In genomic region chr10:33161550-33162247, GRCh38 we compare ENCODE assay signal across 20 cellular contexts.
DNase-seq lines count a peak whose midpoint lies in the region; ATAC-seq, FAIRE-seq and TF ChIP-seq lines count a peak whose summit lies in the region.
"Had no signal": no experiment of that assay in that cellular context is flagged by ENCODE, and none has a peak within 500 bp of the region (broad histone marks: within the 10 kb centered on the region; RNA-seq: fewer than 3 reads in every experiment).

No MANE protein-coding gene starts in this region.

- no peaks in the 10 kb centered on the region for H3K9me3 ChIP-seq in right atrium auricular region
- no peaks in the 10 kb centered on the region for H3K9me3 ChIP-seq in HepG2 (ENCODE audit: low read length)
- H3K9me3 ChIP-seq: BLaER1 treated with 17β-estradiol and CSF1 and Interleukin-3, amounts not matched to agents 10 nM and 100 nM had no signal

- H4K20me1 ChIP-seq in HepG2 (ENCODE audit: insufficient read depth, low read length) = no peaks in the 10 kb centered on the region
- H4K20me1 ChIP-seq: BLaER1 treated with 17β-estradiol and CSF1 and Interleukin-3, amounts not matched to agents 10 nM and 100 nM had no signal

- peak; percentile 72 for FAIRE-seq in HepG2 (lab: Jason Lieb, UNC)
- FAIRE-seq: D721Med, G401.6, GM12891 had no signal

- H3K9me3 Mint-ChIP-seq in Calu3 (ENCODE audit: low read depth, unreplicated experiment) = no peaks in the 10 kb centered on the region
- H3K9me3 Mint-ChIP-seq: CD4-positive, alpha-beta T cell; CD8-positive, alpha-beta memory T cell had no signal

- DNase-seq in right atrium auricular region (ENCODE audit: low spot score) (peak; percentile 44), left cardiac atrium (no peak), Calu3 (no peak), HepG2 (ENCODE audit: low spot score) (peak; percentile 29), ureter (ENCODE audit: low spot score) (peak; percentile 26), T1000 (lab: John Stamatoyannopoulos, UW) (no peak), NCI-H1105 treated with DMSO at 0.1 percent for 48 hours (lab: John Stamatoyannopoulos, UW) (no peak)
- DNase-seq: ACHN; CD4-positive, alpha-beta T cell; CD8-positive, alpha-beta memory T cell; COR-L47; DMS79 treated with DMSO at 0.1 percent for 48 hours; GF-D8 had no signal

- H3K27ac ChIP-seq in right atrium auricular region (no peak overlapping the region), HepG2 (ENCODE audit: extremely low read length, insufficient read depth, low read length) (no peak overlapping the region)
- H3K27ac ChIP-seq: 22Rv1; BLaER1 treated with 17β-estradiol and CSF1 and Interleukin-3, amounts not matched to agents 10 nM and 100 nM; C4-2B had no signal

- CTCF ChIA-PET in Calu3 (lab: Charles Lee) = interaction anchor here (1.6 kb wide), 1 partner anchor 151 kb away, joined by 3 read pairs; no protein-coding TSS in a partner anchor
- CTCF ChIA-PET in HepG2 (lab: Yijun Ruan, JAX; ENCODE audit: low intra/inter-chr PET ratio, low total read pairs) = no interaction called here

- TF ChIP-seq POLR2A in HepG2 (IDR thresholded peaks at IDR 0.05; ENCODE audit: insufficient read depth in 1 of 2, low read depth in 2 of 2, low read length in 2 of 2) = no peak

- H3K9ac ChIP-seq in HepG2 (ENCODE audit: insufficient read depth, low read depth, low read length) = no peak overlapping the region
- H3K9ac ChIP-seq: BLaER1 treated with 17β-estradiol and CSF1 and Interleukin-3, amounts not matched to agents 10 nM and 100 nM had no signal

- H3K79me2 ChIP-seq in HepG2 (ENCODE audit: insufficient read depth, low read length) = no peaks in the 10 kb centered on the region

- H3K27me3 ChIP-seq in right atrium auricular region (no peaks in the 10 kb centered on the region), HepG2 (ENCODE audit: control insufficient read depth in 1 of 2, insufficient read depth in 2 of 2, low read length in 2 of 2) (no peaks in the 10 kb centered on the region)
- H3K27me3 ChIP-seq: BLaER1 treated with 17β-estradiol and CSF1 and Interleukin-3, amounts not matched to agents 10 nM and 100 nM had no signal

- TF ChIP-seq EP300 in HepG2 (IDR thresholded peaks at IDR 0.05; ENCODE audit: low read depth in 2 of 2, low read length in 2 of 2) (no peak), HepG2 (CRISPR knock-in tag; IDR thresholded peaks at IDR 0.05; ENCODE audit: borderline replicate concordance) (no peak)

- intact Hi-C loops in left cardiac atrium (cut with DNase I) = no loop called here
- intact Hi-C loops in Calu3 (cut with micrococcal nuclease; ENCODE audit: unreplicated experiment) = no loop called here
- intact Hi-C loops in HepG2 (cut with micrococcal nuclease; ENCODE audit: unreplicated experiment) = no loop called here

- BruUV-seq in Calu3 (replicated peaks; lab: Mats Ljungman, UMichigan) = no TSS peak
- no TSS peak for BruUV-seq in HepG2 (replicated peaks; lab: Mats Ljungman, UMichigan)

- peak overlapping the region; percentile 40 for H3K27ac Mint-ChIP-seq in Calu3 (ENCODE audit: unreplicated experiment)
- H3K27ac Mint-ChIP-seq: CD4-positive, alpha-beta T cell had no signal

- POLR2A ChIA-PET in HepG2 (lab: Yijun Ruan, JAX) = interaction anchor here (1.2 to 2.1 kb wide), 3 partner anchors 16 to 181 kb away, joined by 3 to 4 read pairs (median 4); no protein-coding TSS in a partner anchor

- 55% methylated on average over 6 of the region's 6 CpGs for WGBS in HepG2 (ENCODE audit: low lambda C conversion rate)

- TF ChIP-seq CTCF in right atrium auricular region (IDR thresholded peaks at IDR 0.05) = no peak
- TF ChIP-seq CTCF in Calu3 (IDR thresholded peaks at IDR 0.05; ENCODE audit: unreplicated experiment) = no peak
- TF ChIP-seq CTCF in HepG2 (CRISPR knock-in tag; IDR thresholded peaks at IDR 0.05) = no peak

- H3K27me3 Mint-ChIP-seq in Calu3 (ENCODE audit: unreplicated experiment) = no peaks in the 10 kb centered on the region
- H3K27me3 Mint-ChIP-seq: CD4-positive, alpha-beta T cell had no signal

- H3K4me2 ChIP-seq in HepG2 (ENCODE audit: low read depth, low read length) = peak overlapping the region; percentile 28; the same call in 1 of the 2 replicates
- H3K4me2 ChIP-seq: BLaER1 treated with 17β-estradiol and CSF1 and Interleukin-3, amounts not matched to agents 10 nM and 100 nM had no signal

- peaks cover 9% of the 10 kb centered on the region for H3K36me3 Mint-ChIP-seq in Calu3 (ENCODE audit: insufficient read depth, unreplicated experiment)
- H3K36me3 Mint-ChIP-seq: CD8-positive, alpha-beta memory T cell had no signal

- ATAC-seq in left cardiac atrium (no peak), HepG2 (peak; percentile 68), GM18868 (IDR thresholded peaks at IDR 0.05; ENCODE audit: unreplicated experiment) (no peak)

- H3K36me3 ChIP-seq in right atrium auricular region = no peaks in the 10 kb centered on the region
- H3K36me3 ChIP-seq in HepG2 (replicated peaks in 1 of 2; ENCODE audit: control insufficient read depth in 1 of 2, insufficient read depth in 2 of 2, low read length in 2 of 2) = no peaks in the 10 kb centered on the region
- H3K36me3 ChIP-seq: BLaER1 treated with 17β-estradiol and CSF1 and Interleukin-3, amounts not matched to agents 10 nM and 100 nM had no signal

- TF ChIP-seq RAD21 in HepG2 (CRISPR knock-in tag; IDR thresholded peaks at IDR 0.05) = no peak

- H3K4me3 ChIP-seq in right atrium auricular region = no peak overlapping the region
- H3K4me3 ChIP-seq in HepG2 (replicated peaks in 1 of 3; ENCODE audit: insufficient read depth in 1 of 3, low read depth in 2 of 3, low read length in 3 of 3) = no peak overlapping the region
- H3K4me3 ChIP-seq: BLaER1 treated with 17β-estradiol and CSF1 and Interleukin-3, amounts not matched to agents 10 nM and 100 nM had no signal

- in situ Hi-C loops in HepG2 (cut with HindIII; ENCODE audit: extremely low pct_ligation_motif_present, low pct_unique_long_range_greater_than_20kb) = no loop called here

- no peak overlapping the region for H2AFZ ChIP-seq in HepG2 (ENCODE audit: low read length)

- H3K4me3 Mint-ChIP-seq in Calu3 (ENCODE audit: low read depth, unreplicated experiment) = no peak overlapping the region
- H3K4me3 Mint-ChIP-seq: CD4-positive, alpha-beta T cell; CD8-positive, alpha-beta memory T cell had no signal

- H3K4me1 ChIP-seq in right atrium auricular region (no peaks in the 10 kb centered on the region), HepG2 (ENCODE audit: insufficient read depth, low read length) (peaks cover 64% of the 10 kb centered on the region)

- peaks cover 62% of the 10 kb centered on the region for H3K4me1 Mint-ChIP-seq in Calu3 (ENCODE audit: low read depth, unreplicated experiment)

TF ChIP-seq in HepG2, 621 proteins besides CTCF, POLR2A, EP300 and RAD21 (continues in another document):
- TF ChIP-seq ZNF558 (CRISPR knock-in tag; IDR thresholded peaks at IDR 0.05; ENCODE audit: borderline replicate concordance) = no peak
- TF ChIP-seq ZNF770 (CRISPR knock-in tag; IDR thresholded peaks at IDR 0.05) = peak; percentile 94
- TF ChIP-seq ZNF605 (CRISPR knock-in tag; IDR thresholded peaks at IDR 0.05) = 0 out of 2 replicates have a peak, but pooled peaks have one; percentile 42
- TF ChIP-seq NFAT5 (CRISPR knock-in tag; IDR thresholded peaks at IDR 0.05) = no peak

Comparison
In these comparisons a context has a peak if more than half of its experiments do, and no peak if none do; other contexts are left out.
1. DNase-seq: peak in right atrium auricular region (single experiment), HepG2 (single experiment) and ureter (single experiment); none in left cardiac atrium (single experiment), Calu3 (single experiment), T1000 (single experiment) and NCI-H1105 treated with DMSO at 0.1 percent for 48 hours (single experiment).